In the genomic region with DNA sequence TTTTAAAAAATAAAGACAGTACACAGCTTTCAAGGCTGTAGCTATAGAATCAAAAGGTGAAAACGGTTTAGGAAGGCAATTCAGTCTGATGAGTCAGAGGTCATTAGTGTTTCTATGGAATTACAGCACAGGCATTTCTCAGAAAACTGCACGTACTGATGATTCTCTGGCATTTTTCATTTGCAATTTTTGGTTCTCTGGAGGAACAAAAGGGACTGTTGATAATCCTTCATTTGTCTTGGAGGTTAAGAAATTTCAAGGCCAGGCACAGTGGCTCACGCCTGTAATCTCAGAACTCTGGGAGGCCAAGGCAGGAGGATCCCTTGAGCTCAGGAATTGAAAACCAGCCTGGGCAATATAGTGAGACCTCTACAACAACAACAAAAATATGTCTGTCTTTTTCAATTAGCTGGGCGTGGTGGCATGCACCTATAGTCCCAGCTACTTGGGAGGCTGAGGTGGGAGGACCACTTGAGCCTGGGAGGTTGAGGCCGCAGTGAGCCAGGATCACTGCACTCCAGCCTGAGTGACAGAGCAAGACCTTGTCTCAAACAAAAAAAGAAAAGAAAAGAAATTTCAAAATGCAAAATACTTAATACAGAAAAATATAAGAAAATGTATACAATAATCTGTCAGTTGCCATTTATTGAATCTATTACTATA, we compare ENCODE assay signal across 2 cellular contexts.
TF ChIP-seq lines count a peak whose summit lies in the region.

No MANE protein-coding gene starts in this region.

TF ChIP-seq in HepG2, 621 proteins besides CTCF, POLR2A, EP300 and RAD21:
- no peak for TF ChIP-seq ZFX (CRISPR knock-in tag; IDR thresholded peaks at IDR 0.05; ENCODE audit: low read depth)
- TF ChIP-seq, protein P1, sequence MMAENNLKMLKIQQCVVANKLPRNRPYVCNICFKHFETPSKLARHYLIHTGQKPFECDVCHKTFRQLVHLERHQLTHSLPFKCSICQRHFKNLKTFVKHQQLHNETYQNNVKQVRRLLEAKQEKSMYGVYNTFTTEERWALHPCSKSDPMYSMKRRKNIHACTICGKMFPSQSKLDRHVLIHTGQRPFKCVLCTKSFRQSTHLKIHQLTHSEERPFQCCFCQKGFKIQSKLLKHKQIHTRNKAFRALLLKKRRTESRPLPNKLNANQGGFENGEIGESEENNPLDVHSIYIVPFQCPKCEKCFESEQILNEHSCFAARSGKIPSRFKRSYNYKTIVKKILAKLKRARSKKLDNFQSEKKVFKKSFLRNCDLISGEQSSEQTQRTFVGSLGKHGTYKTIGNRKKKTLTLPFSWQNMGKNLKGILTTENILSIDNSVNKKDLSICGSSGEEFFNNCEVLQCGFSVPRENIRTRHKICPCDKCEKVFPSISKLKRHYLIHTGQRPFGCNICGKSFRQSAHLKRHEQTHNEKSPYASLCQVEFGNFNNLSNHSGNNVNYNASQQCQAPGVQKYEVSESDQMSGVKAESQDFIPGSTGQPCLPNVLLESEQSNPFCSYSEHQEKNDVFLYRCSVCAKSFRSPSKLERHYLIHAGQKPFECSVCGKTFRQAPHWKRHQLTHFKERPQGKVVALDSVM (CRISPR knock-in tag; IDR thresholded peaks at IDR 0.05): peak; percentile 56; the same call in 1 of the 2 replicates

TF ChIP-seq in SK-N-SH treated with all-trans-retinoic acid at 6 μM for 48 hours, 23 proteins besides CTCF, POLR2A, EP300 and RAD21:
- TF ChIP-seq RARB (CRISPR knock-in tag; IDR thresholded peaks at IDR 0.05): no peak
- TF ChIP-seq, protein P2, sequence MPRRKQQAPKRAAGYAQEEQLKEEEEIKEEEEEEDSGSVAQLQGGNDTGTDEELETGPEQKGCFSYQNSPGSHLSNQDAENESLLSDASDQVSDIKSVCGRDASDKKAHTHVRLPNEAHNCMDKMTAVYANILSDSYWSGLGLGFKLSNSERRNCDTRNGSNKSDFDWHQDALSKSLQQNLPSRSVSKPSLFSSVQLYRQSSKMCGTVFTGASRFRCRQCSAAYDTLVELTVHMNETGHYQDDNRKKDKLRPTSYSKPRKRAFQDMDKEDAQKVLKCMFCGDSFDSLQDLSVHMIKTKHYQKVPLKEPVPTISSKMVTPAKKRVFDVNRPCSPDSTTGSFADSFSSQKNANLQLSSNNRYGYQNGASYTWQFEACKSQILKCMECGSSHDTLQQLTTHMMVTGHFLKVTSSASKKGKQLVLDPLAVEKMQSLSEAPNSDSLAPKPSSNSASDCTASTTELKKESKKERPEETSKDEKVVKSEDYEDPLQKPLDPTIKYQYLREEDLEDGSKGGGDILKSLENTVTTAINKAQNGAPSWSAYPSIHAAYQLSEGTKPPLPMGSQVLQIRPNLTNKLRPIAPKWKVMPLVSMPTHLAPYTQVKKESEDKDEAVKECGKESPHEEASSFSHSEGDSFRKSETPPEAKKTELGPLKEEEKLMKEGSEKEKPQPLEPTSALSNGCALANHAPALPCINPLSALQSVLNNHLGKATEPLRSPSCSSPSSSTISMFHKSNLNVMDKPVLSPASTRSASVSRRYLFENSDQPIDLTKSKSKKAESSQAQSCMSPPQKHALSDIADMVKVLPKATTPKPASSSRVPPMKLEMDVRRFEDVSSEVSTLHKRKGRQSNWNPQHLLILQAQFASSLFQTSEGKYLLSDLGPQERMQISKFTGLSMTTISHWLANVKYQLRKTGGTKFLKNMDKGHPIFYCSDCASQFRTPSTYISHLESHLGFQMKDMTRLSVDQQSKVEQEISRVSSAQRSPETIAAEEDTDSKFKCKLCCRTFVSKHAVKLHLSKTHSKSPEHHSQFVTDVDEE (CRISPR knock-in tag; IDR thresholded peaks at IDR 0.05): no peak
- peak; percentile 11; the same call in 1 of the 2 replicates for TF ChIP-seq ISL1 (CRISPR knock-in tag; IDR thresholded peaks at IDR 0.05)
